18 cellular contexts compared by ENCODE assay signal in genomic region chr19:38182536-38183210, GRCh38. TPM values are rescaled to one million over a fixed set of nuclear protein-coding genes. Genes with fewer than 3 reads are reported as not detected.
DNase-seq lines count a peak whose midpoint lies in the region; ATAC-seq and TF ChIP-seq lines count a peak whose summit lies in the region.
"Had no signal": no experiment of that assay in that cellular context is flagged by ENCODE, and none has a peak within 500 bp of the region (broad histone marks: within the 10 kb centered on the region; RNA-seq: fewer than 3 reads in every experiment).

No MANE protein-coding gene starts in this region.

- peaks cover 20% of the 10 kb centered on the region for H3K36me3 Mint-ChIP-seq in neural progenitor cell

- H3K4me3 ChIP-seq in fibroblast of villous mesenchyme (ENCODE audit: low read depth, low read length): peak overlapping the region; percentile 63
- H3K4me3 ChIP-seq in neural progenitor cell: peak overlapping the region; percentile 48
- peak overlapping the region in 1 of 2 donors; percentile 26 for H3K4me3 ChIP-seq in vagina
- H3K4me3 ChIP-seq in psoas muscle: no peak overlapping the region
- H3K4me3 ChIP-seq: SK-N-MC had no signal

- TF ChIP-seq CTCF in fibroblast of villous mesenchyme (IDR thresholded peaks at IDR 0.05; ENCODE audit: insufficient read depth, low read depth, low read length) (no peak), neural progenitor cell (IDR thresholded peaks at IDR 0.05) (no peak), vagina (IDR thresholded peaks at IDR 0.05) (no peak), psoas muscle (IDR thresholded peaks at IDR 0.05) (no peak)

- H3K4me1 Mint-ChIP-seq in neural progenitor cell: peaks cover 35% of the 10 kb centered on the region

- H3K4me3 Mint-ChIP-seq in neural progenitor cell: peak overlapping the region; percentile 80
- H3K4me3 Mint-ChIP-seq: activated B cell treated with CpG ODN at 0.5 μM for 24 hours; activated CD8-positive, alpha-beta T cell treated with anti-CD3 and anti-CD28 coated beads for 36 hours; activated naive CD8-positive, alpha-beta T cell; T-helper 2 cell treated with Interferon-gamma antibody and Interleukin-4, amounts not matched to agents 5 μg/mL and 100 μg/mL, for 36 hours had no signal

- H3K27me3 ChIP-seq in neural progenitor cell (no peaks in the 10 kb centered on the region), vagina (no peaks in the 10 kb centered on the region), psoas muscle (ENCODE audit: insufficient read depth in 3 of 3, low read length in 2 of 3) (no peaks in the 10 kb centered on the region)
- H3K27me3 ChIP-seq: neutrophil had no signal

- peaks cover 22% of the 10 kb centered on the region for H3F3A ChIP-seq in neural progenitor cell (ENCODE audit: low read depth)

- H3K4me1 ChIP-seq in neural progenitor cell: peaks cover 21% of the 10 kb centered on the region
- no peaks in the 10 kb centered on the region for H3K4me1 ChIP-seq in vagina
- H3K4me1 ChIP-seq in psoas muscle: no peaks in the 10 kb centered on the region

- no peaks in the 10 kb centered on the region for H3K79me2 ChIP-seq in neural progenitor cell (ENCODE audit: low read depth)

- no peak for TF ChIP-seq POLR2A in vagina (IDR thresholded peaks at IDR 0.05)

- peaks cover 14% of the 10 kb centered on the region for H3K9me3 Mint-ChIP-seq in neural progenitor cell

- H3K27ac Mint-ChIP-seq in neural progenitor cell: no peak overlapping the region
- H3K27ac Mint-ChIP-seq: activated B cell treated with CpG ODN at 0.5 μM for 24 hours; activated CD8-positive, alpha-beta T cell treated with anti-CD3 and anti-CD28 coated beads for 36 hours; activated naive CD8-positive, alpha-beta T cell; T-helper 2 cell treated with Interferon-gamma antibody and Interleukin-4, amounts not matched to agents 5 μg/mL and 100 μg/mL, for 36 hours had no signal

- DNase-seq in LHCN-M2 (ENCODE audit: low read depth) (peak; percentile 95), fibroblast of villous mesenchyme (ENCODE audit: low read depth) (no peak), neural progenitor cell (ENCODE audit: low spot score) (no peak), vagina (ENCODE audit: extremely low spot score in 2 of 2) (no peak), psoas muscle (no peak), retina (no peak)
- DNase-seq: activated B cell treated with CpG ODN at 0.5 μM for 24 hours; activated CD8-positive, alpha-beta T cell treated with anti-CD3 and anti-CD28 coated beads for 36 hours; AML-193; NCI-H1930; NCI-H345; PC-3 had no signal

- H3K27me3 Mint-ChIP-seq in neural progenitor cell (ENCODE audit: insufficient read depth, low read depth): peaks cover 8% of the 10 kb centered on the region
- H3K27me3 Mint-ChIP-seq: activated B cell treated with CpG ODN at 0.5 μM for 24 hours; activated CD8-positive, alpha-beta T cell treated with anti-CD3 and anti-CD28 coated beads for 36 hours; activated naive CD8-positive, alpha-beta T cell had no signal

- H3K9me3 ChIP-seq in neural progenitor cell (ENCODE audit: low read depth) (no peaks in the 10 kb centered on the region), vagina (no peaks in the 10 kb centered on the region), psoas muscle (peaks cover 8% of the 10 kb centered on the region)
- H3K9me3 ChIP-seq: neutrophil had no signal

- H3K27ac ChIP-seq in neural progenitor cell: no peak overlapping the region
- peak overlapping the region; percentile 71 for H3K27ac ChIP-seq in vagina
- H3K27ac ChIP-seq in psoas muscle: no peak overlapping the region
- H3K27ac ChIP-seq: neutrophil, SK-N-MC had no signal

- peaks cover 35% of the 10 kb centered on the region for H4K20me1 ChIP-seq in neural progenitor cell (ENCODE audit: low read depth)

- H3K36me3 ChIP-seq in neural progenitor cell (no peaks in the 10 kb centered on the region), vagina (no peaks in the 10 kb centered on the region), psoas muscle (ENCODE audit: insufficient read depth in 1 of 2, low read depth in 1 of 2) (peaks cover 3 to 19% of the 10 kb centered on the region in 2 donors)

- no peak overlapping the region for H2AFZ ChIP-seq in neural progenitor cell (replicated peaks)

- ATAC-seq in psoas muscle (no peak), GM21737 (IDR thresholded peaks at IDR 0.05; ENCODE audit: unreplicated experiment) (no peak)
- ATAC-seq: activated CD8-positive, alpha-beta T cell treated with anti-CD3 and anti-CD28 coated beads for 36 hours; left lobe of liver; PC-3 had no signal

- intact Hi-C loops in vagina (cut with DNase I) (no loop called here), psoas muscle (cut with DNase I) (no loop called here)

- whole genome bisulfite sequencing in psoas muscle, 3 donors: 76 to 85% (median 76%) methylated on average over 21 of the region's 21 CpGs

- no peak overlapping the region for H3K9ac ChIP-seq in neural progenitor cell

- peak overlapping the region; percentile 89 for H3K4me2 ChIP-seq in neural progenitor cell

RNA-seq across cellular contexts. Expression of gene DPF1, which starts 41.3 kb away (rescaled TPM):
- total RNA-seq in LHCN-M2 (2014; rRNA removed): 13.8 and 14.1 TPM in 2 replicates
- 9.3 TPM for polyA plus RNA-seq in LHCN-M2 (2012)
- total RNA-seq in fibroblast of villous mesenchyme: 1.7 and 3.5 TPM in 2 replicates
- 3.4 and 6.5 TPM in 2 replicates for total RNA-seq in neural progenitor cell (ENCODE audit: low replicate concordance)
- not detected for total RNA-seq in vagina
- total RNA-seq in psoas muscle: not detected
- polyA plus RNA-seq in psoas muscle: under 1 TPM; 0.07 to 0.17 (median 0.16) TPM
- total RNA-seq: activated B cell treated with CpG ODN at 0.5 μM for 24 hours, left lobe of liver had no signal
